In the genomic region with DNA sequence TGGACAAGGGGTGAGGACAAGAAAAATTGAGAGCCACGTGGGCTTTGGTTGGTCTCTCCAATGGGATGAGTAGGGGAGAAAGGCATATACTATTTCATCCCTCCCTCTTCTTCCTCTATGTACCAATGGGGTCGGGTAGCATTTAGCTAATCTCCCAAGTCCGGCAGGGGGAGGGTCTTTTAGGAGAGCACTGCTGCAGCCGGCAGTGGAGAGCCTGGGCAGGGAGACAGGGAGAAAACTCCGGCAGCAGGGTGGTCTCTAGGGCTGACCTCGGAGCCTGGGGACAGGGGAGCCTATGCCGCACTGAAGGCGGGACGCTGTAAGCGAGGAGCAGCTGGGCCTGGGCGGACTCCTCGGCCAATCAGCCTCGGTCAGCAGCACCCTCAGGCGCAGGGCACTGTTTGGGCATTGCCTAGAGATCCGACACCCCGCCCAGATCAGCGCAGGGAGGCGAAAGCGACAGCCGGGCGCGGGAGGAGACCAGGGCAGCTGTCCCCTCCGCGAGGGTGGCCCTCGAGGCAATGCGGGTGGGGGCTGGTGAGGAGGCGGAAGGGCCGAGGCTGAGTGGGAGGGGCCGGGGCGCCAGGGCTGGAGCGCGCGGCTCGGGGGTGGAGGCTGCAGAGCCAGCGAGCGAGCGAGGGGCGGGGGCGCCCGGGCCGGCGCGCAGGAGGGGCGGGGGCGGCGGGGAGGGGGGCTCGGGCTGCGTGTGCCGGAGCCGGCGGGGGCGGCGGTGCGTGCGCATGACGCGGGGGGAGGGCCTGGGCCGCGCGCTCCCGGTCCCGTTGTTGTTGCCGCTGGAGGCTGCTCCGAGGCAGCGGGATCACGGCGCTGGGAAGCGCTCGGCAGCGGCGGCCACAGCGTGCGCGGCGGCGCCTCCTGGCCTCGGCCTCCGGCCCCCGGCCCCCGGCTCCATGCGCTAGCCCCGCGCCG, we compare ENCODE assay signal across 8 cellular contexts.
DNase-seq lines count a peak whose midpoint lies in the region; ATAC-seq and TF ChIP-seq lines count a peak whose summit lies in the region.

AGAP3 (plus strand) TSS at position 785 of the 930 bp plus-strand sequence. CDS start 267 bp downstream, outside the sequence.

- TF ChIP-seq CTCF in AG04449 (IDR thresholded peaks at IDR 0.05; ENCODE audit: insufficient read depth, low read length, missing control alignments) (no peak), coronary artery (IDR thresholded peaks at IDR 0.05) (no peak)

- H3K4me3 ChIP-seq in AG04449 (ENCODE audit: low read depth, low read length) = peak within 1 kb of the TSS; percentile 75
- H3K4me3 ChIP-seq in coronary artery = peak within 1 kb of the TSS; percentile 97

- H3K27ac ChIP-seq in coronary artery = peak within 1 kb of the TSS; percentile 76 to 92

- POLR2A ChIA-PET in AG04449 (lab: Yijun Ruan, JAX) = interaction anchor here (0.6 to 1.1 kb wide), 4 partner anchors 9 to 83 kb away, joined by 3 to 5 read pairs (median 4); partner anchors contain the start of gene ABCB8

- DNase-seq in AG04449 (ENCODE audit: low read depth, low spot score) (no peak), NCI-H446 (lab: John Stamatoyannopoulos, UW) (peak; percentile 23 to 79), coronary artery (ENCODE audit: low spot score) (peak; percentile 93), kidney tubule cell (ENCODE audit: low spot score) (peak; percentile 81)
- DNase-seq in activated CD4-positive, alpha-beta T cell treated with anti-CD3 and anti-CD28 coated beads for 1 hour = peak; percentile 29
- DNase-seq in stimulated activated CD4-positive, alpha-beta T cell treated with anti-CD3 and anti-CD28 coated beads, Interleukin-12 subunit alpha, Interleukin-12 subunit beta, amount 100 ng/mL, for 4 hours = peak; percentile 63

- ATAC-seq in GM18858 (IDR thresholded peaks at IDR 0.05; ENCODE audit: unreplicated experiment) (peak; percentile 23), HG03095 (IDR thresholded peaks at IDR 0.05; ENCODE audit: unreplicated experiment) (peak; percentile 42)

- CTCF ChIA-PET in AG04449 (lab: Yijun Ruan, JAX) = interaction anchor here (0.7 to 19.2 kb wide), 7 partner anchors 10 to 76 kb away, joined by 3 to 347 read pairs (median 4); no protein-coding TSS in a partner anchor
